8 cellular contexts compared by ENCODE assay signal in genomic region chr6:111874030-111874425, GRCh38. TPM values are rescaled to one million over a fixed set of nuclear protein-coding genes. Genes with fewer than 3 reads are reported as not detected.
DNase-seq lines count a peak whose midpoint lies in the region; ATAC-seq, FAIRE-seq and TF ChIP-seq lines count a peak whose summit lies in the region.

No MANE protein-coding gene starts in this region.

- H3K4me3 ChIP-seq in HFF-Myc (replicated peaks; ENCODE audit: low read depth, low read length) (peak overlapping the region; percentile 62), SK-N-MC (peak overlapping the region; percentile 82), K562 (peak overlapping the region; percentile 58; the same call in 1 of the 2 replicates), mesendoderm (ENCODE audit: low read length) (no peak overlapping the region)

- H3K23ac ChIP-seq in mesendoderm (ENCODE audit: low read length), result no peak overlapping the region

- H2AK5ac ChIP-seq in mesendoderm (ENCODE audit: low read length), result no peak overlapping the region

- H3K9me1 ChIP-seq in K562 (ENCODE audit: control insufficient read depth, insufficient read depth, low read length), result no peaks in the 10 kb centered on the region

- H2BK15ac ChIP-seq in mesendoderm (replicated peaks; ENCODE audit: low read depth), result no peak overlapping the region

- H3K27ac ChIP-seq in SK-N-MC (peak overlapping the region; percentile 40; the same call in 1 of the 2 replicates), K562 (ENCODE audit: extremely low read depth, low read depth, low read length) (no peak overlapping the region), mesendoderm (ENCODE audit: low read depth, low read length) (no peak overlapping the region)

- 0 out of 2 replicates have a peak, but pooled peaks cover 2% of the 10 kb centered on the region for H4K20me1 ChIP-seq in K562 (replicated peaks; ENCODE audit: control insufficient read depth, insufficient read depth, low read length)

- 5% methylated on average over 8 of the region's 8 CpGs for WGBS in K562 (ENCODE audit: insufficient coverage, low coverage, missing lambda C conversion rate)
- no CpG with 5 or more reads among the region's 8 CpGs for WGBS in mesendoderm (ENCODE audit: extremely low coverage, insufficient coverage, low lambda C conversion rate)

- no peaks in the 10 kb centered on the region for H3K9me3 ChIP-seq in SK-N-MC (ENCODE audit: low read depth, low read length)
- no peaks in the 10 kb centered on the region for H3K9me3 ChIP-seq in K562 (replicated peaks; ENCODE audit: control insufficient read depth, insufficient read depth, low read depth, low read length)

- H3K27me3 ChIP-seq in K562 (ENCODE audit: control insufficient read depth in 2 of 2, insufficient read depth in 2 of 2, low read length in 2 of 2), result peaks cover 5 to 9% of the 10 kb centered on the region in 2 experiments; a peak in 3 of 5 replicates
- H3K27me3 ChIP-seq in mesendoderm (ENCODE audit: insufficient read depth, low read length, poor library complexity), result no peaks in the 10 kb centered on the region

- peaks cover 3% of the 10 kb centered on the region for H3K79me1 ChIP-seq in mesendoderm (ENCODE audit: low read length)

- TF ChIP-seq RAD21 in K562 (CRISPR knock-in tag; conservative IDR thresholded peaks at IDR 0.05 in 1 of 2, IDR thresholded peaks at IDR 0.05 in 1 of 2), result no peak

- no peak overlapping the region for H3K4ac ChIP-seq in mesendoderm (ENCODE audit: low read depth, low read length)

- ATAC-seq in K562 (no peak), GM18505 (IDR thresholded peaks at IDR 0.05; ENCODE audit: unreplicated experiment) (no peak), HG02973 (IDR thresholded peaks at IDR 0.05; ENCODE audit: unreplicated experiment) (no peak)
- ATAC-seq in stimulated activated naive CD8-positive, alpha-beta T cell treated with anti-CD3 and anti-CD28 coated beads, Interleukin-15, Interleukin-2, amounts not matched to agents 100 U/mL and 50 U/mL, for 24 hours, result no peak

- peaks cover 3% of the 10 kb centered on the region; the same call in 1 of the 2 replicates for H3K36me3 ChIP-seq in SK-N-MC (ENCODE audit: insufficient read depth, low read length)
- H3K36me3 ChIP-seq in K562 (ENCODE audit: control insufficient read depth, insufficient read depth, low read length), result no peaks in the 10 kb centered on the region
- no peaks in the 10 kb centered on the region for H3K36me3 ChIP-seq in mesendoderm (ENCODE audit: control insufficient read depth, insufficient read depth, low read length)

- H3K9ac ChIP-seq in SK-N-MC (ENCODE audit: insufficient read length) (peak overlapping the region; percentile 59), K562 (ENCODE audit: insufficient read depth in 1 of 2, low read depth in 2 of 2, low read length in 2 of 2) (no peak overlapping the region), mesendoderm (ENCODE audit: low read length) (no peak overlapping the region)

- no peak for TF ChIP-seq POLR2A in K562 (conservative IDR thresholded peaks at IDR 0.05)
- TF ChIP-seq POLR2A in GM18505 (IDR thresholded peaks at IDR 0.05; ENCODE audit: borderline replicate concordance, extremely low read depth, insufficient read depth, insufficient read length), result no peak

- in situ Hi-C loops in K562 (cut with MboI), result no loop called here

- intact Hi-C loops in K562 (cut with micrococcal nuclease), result loop anchor here (5.0 kb wide), 3 partner anchors 72 to 168 kb away; no protein-coding TSS in a partner anchor

- H3K4me1 ChIP-seq in K562 (replicated peaks in 1 of 2; ENCODE audit: control insufficient read depth in 2 of 2, insufficient read depth in 2 of 2, low read length in 2 of 2), result peaks cover 20 to 30% of the 10 kb centered on the region in 2 experiments
- H3K4me1 ChIP-seq in mesendoderm (ENCODE audit: control insufficient read depth, low read depth, low read length), result peaks cover 7% of the 10 kb centered on the region

- H2BK5ac ChIP-seq in mesendoderm (ENCODE audit: low read length), result no peak overlapping the region

- H4K5ac ChIP-seq in mesendoderm (ENCODE audit: low read length), result no peak overlapping the region

- H3K79me2 ChIP-seq in K562 (ENCODE audit: control insufficient read depth, insufficient read depth, low read length), result no peaks in the 10 kb centered on the region
- H3K79me2 ChIP-seq in mesendoderm (ENCODE audit: control insufficient read depth, insufficient read depth, low read length), result peaks cover 8% of the 10 kb centered on the region

- DNase-seq in HFF-Myc (ENCODE audit: extremely low read depth, low read depth) (no peak), SK-N-MC (ENCODE audit: low read depth, low spot score) (no peak), K562 (ENCODE audit: extremely low read depth in 1 of 4, low spot score in 3 of 4) (no peak), mesendoderm (no peak), NCI-H510A treated with DMSO at 0.1 percent for 48 hours (lab: John Stamatoyannopoulos, UW) (no peak)
- peak; percentile 76 for DNase-seq in stimulated activated naive CD8-positive, alpha-beta T cell treated with anti-CD3 and anti-CD28 coated beads, Interleukin-15, Interleukin-2, amounts not matched to agents 100 U/mL and 50 U/mL, for 24 hours

- no TSS peak for BruUV-seq in K562 (replicated peaks; lab: Mats Ljungman, UMichigan)

- TF ChIP-seq CTCF in HFF-Myc (IDR thresholded peaks at IDR 0.05; ENCODE audit: low read depth, low read length, missing control alignments) (no peak), K562 (IDR thresholded peaks at IDR 0.05 in 2 of 3, conservative IDR thresholded peaks at IDR 0.05 in 1 of 3; ENCODE audit: insufficient read depth in 2 of 3, low read depth in 1 of 3, low read length in 3 of 3) (no peak)

- POLR2A ChIA-PET in K562 (lab: Yijun Ruan, JAX), result no interaction called here

- H3K56ac ChIP-seq in mesendoderm (ENCODE audit: low read length), result no peak overlapping the region

- H4K8ac ChIP-seq in mesendoderm (ENCODE audit: low read depth, low read length), result no peak overlapping the region

- TF ChIP-seq EP300 in K562 (IDR thresholded peaks at IDR 0.05; ENCODE audit: low read length), result no peak

- no peak for FAIRE-seq in K562 (lab: Jason Lieb, UNC)

- CTCF ChIA-PET in K562 (lab: Yijun Ruan, JAX; ENCODE audit: low intra/inter-chr PET ratio), result no interaction called here

- H2AFZ ChIP-seq in K562 (ENCODE audit: low read depth, low read length), result peak overlapping the region; percentile 96; the same call in 1 of the 2 replicates

- peak overlapping the region; percentile 90 for H3K4me2 ChIP-seq in K562 (ENCODE audit: insufficient read depth, low read length)
- peak overlapping the region; percentile 68 for H3K4me2 ChIP-seq in mesendoderm (ENCODE audit: low read length)

- no peak overlapping the region for H3K18ac ChIP-seq in mesendoderm (ENCODE audit: low read length)

- no peak overlapping the region for H2BK120ac ChIP-seq in mesendoderm (ENCODE audit: low read depth, low read length)

TF ChIP-seq in K562, 482 proteins besides CTCF, POLR2A, EP300 and RAD21:
- TF ChIP-seq USF2 (CRISPR knock-in tag; IDR thresholded peaks at IDR 0.05) (no peak), ZNF282 (CRISPR knock-in tag; IDR thresholded peaks at IDR 0.05) (no peak), ETV1 (tag; conservative IDR thresholded peaks at IDR 0.05; ENCODE audit: low read depth) (no peak), SNAPC5 (CRISPR knock-in tag; IDR thresholded peaks at IDR 0.05) (no peak), PHF21A (IDR thresholded peaks at IDR 0.05; ENCODE audit: borderline replicate concordance, low read depth) (peak; percentile 9; the same call in 1 of the 2 replicates), ZNF77 (CRISPR knock-in tag; IDR thresholded peaks at IDR 0.05) (no peak), ZNF512 (tag; IDR thresholded peaks at IDR 0.05) (no peak)

RNA-seq across cellular contexts. Expression of gene FYN, which starts 0.8 kb away (rescaled TPM):
- 20.4 and 46.1 TPM in 2 replicates for total RNA-seq in K562 (2011; cell fraction: chromatin; rRNA removed; ENCODE audit: low replicate concordance)
- total RNA-seq in K562 (2011; cell fraction: nucleolus; rRNA removed), result 7.3 and 8.3 TPM in 2 replicates
- 14.1 and 17.6 TPM in 2 replicates for total RNA-seq in K562 (2011; cell fraction: nucleoplasm; rRNA removed)
- total RNA-seq in K562 (2014; rRNA removed) (14.6 and 17.5 TPM in 2 replicates), K562 (2014; rRNA removed; fragmentation: Illumina TruSeq; extraction: Trizol) (10.1 and 10.3 TPM in 2 replicates), K562 (2015; rRNA removed; fragmentation: Illumina TruSeq; extraction: Trizol) (6.8 and 6.9 TPM in 2 replicates), K562 (2021) (15.7 and 19.0 TPM in 2 replicates)
- polyA plus RNA-seq in K562 (2011; rRNA removed) (5.0 and 11.4 TPM in 2 replicates), K562 (2014; fragmentation: Illumina TruSeq; extraction: Trizol) (16.3 and 22.1 TPM in 2 replicates), K562 (2014; fragmentation: Nextera tagmentation; extraction: Ambion mirVana) (1 to 10 TPM; 2.9 to 5.0 TPM), K562 (2014; rRNA removed) (7.1 and 19.3 TPM in 2 replicates)
- polyA plus RNA-seq in K562 (2011; cell fraction: cytosol; rRNA removed), result 5.9 and 12.4 TPM in 2 replicates
- 12.5 and 27.3 TPM in 2 replicates for polyA plus RNA-seq in K562 (2011; cell fraction: nucleus; rRNA removed)
- 10.0 and 31.4 TPM in 2 replicates for polyA plus RNA-seq in K562 (2012)
- 12.6 and 20.7 TPM in 2 replicates for polyA minus RNA-seq in K562 (2011; rRNA and poly(A)+ RNA removed)
- 14.2 and 18.1 TPM in 2 replicates for polyA minus RNA-seq in K562 (2011; cell fraction: cytosol; rRNA and poly(A)+ RNA removed)
- polyA minus RNA-seq in K562 (2011; cell fraction: nucleus; rRNA and poly(A)+ RNA removed), result 13.3 and 14.9 TPM in 2 replicates
- polyA plus RNA-seq in mesendoderm (2013, experiment 1 of 2), result 58.5 TPM
- polyA plus RNA-seq in mesendoderm (2013, experiment 2 of 2), result 59.6 TPM
